22 cellular contexts compared by ENCODE assay signal in the genomic region with DNA sequence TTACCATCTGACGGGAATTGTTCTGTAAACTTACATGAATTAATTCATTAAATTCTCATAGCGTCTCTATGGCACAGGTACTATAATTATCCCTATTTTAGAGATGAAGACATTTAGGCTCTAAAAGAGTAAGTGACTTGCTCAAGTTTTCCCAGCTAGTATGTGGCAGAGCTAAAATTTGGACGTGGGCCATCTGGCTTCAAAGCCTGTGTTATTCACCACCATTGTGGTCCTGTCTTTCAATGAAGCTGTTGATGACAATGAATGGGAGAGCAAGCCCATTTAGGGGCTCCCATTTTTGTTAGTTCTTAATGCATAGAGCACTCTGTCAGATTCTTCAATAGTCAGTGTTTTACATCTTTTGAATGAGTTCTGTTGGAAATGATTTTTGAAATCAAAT.
DNase-seq lines count a peak whose midpoint lies in the region; ATAC-seq and TF ChIP-seq lines count a peak whose summit lies in the region.
"Had no signal": no experiment of that assay in that cellular context is flagged by ENCODE, and none has a peak within 500 bp of the region (broad histone marks: within the 10 kb centered on the region; RNA-seq: fewer than 3 reads in every experiment).

No MANE protein-coding gene starts in this region.

- H3K27me3 ChIP-seq in brain microvascular endothelial cell (replicated peaks): no peaks in the 10 kb centered on the region
- H3K27me3 ChIP-seq: BE2C; BLaER1 treated with 17β-estradiol and CSF1 and Interleukin-3, amounts not matched to agents 10 nM and 100 nM had no signal

- no peak for ATAC-seq in HG03280 (IDR thresholded peaks at IDR 0.05; ENCODE audit: unreplicated experiment)
- ATAC-seq: A549, GM12878 had no signal

- in situ Hi-C loops in brain microvascular endothelial cell (cut with HindIII; ENCODE audit: low pct_ligation_motif_present, low sequenced_read_pairs): no loop called here

- no peak overlapping the region for H3K27ac ChIP-seq in brain microvascular endothelial cell
- H3K27ac ChIP-seq: A549; BLaER1 treated with 17β-estradiol and CSF1 and Interleukin-3, amounts not matched to agents 10 nM and 100 nM; GM23248 had no signal

- no peaks in the 10 kb centered on the region for H3K36me3 ChIP-seq in brain microvascular endothelial cell (replicated peaks)
- H3K36me3 ChIP-seq: BE2C; BLaER1 treated with 17β-estradiol and CSF1 and Interleukin-3, amounts not matched to agents 10 nM and 100 nM had no signal

- DNase-seq in NCI-H345 (lab: John Stamatoyannopoulos, UW): peak; percentile 10
- DNase-seq in NCI-H345 treated with DMSO at 0.1 percent for 48 hours (lab: John Stamatoyannopoulos, UW; ENCODE audit: unreplicated experiment): no peak
- peak; percentile 28 for DNase-seq in NCI-H1105 treated with DMSO at 0.1 percent for 48 hours (lab: John Stamatoyannopoulos, UW)
- DNase-seq in globus pallidus (ENCODE audit: low spot score): peak; percentile 3
- DNase-seq in brain microvascular endothelial cell: no peak
- DNase-seq: 8988T; ACHN; AML-193; BE2C; CD4-positive, alpha-beta T cell; CD8-positive, alpha-beta memory T cell; DMS 273 treated with DMSO at 0.1 percent for 48 hours; DMS79; EL; GDM1; GM23248; H7; HCEC 1CT had no signal

- H3K4me3 ChIP-seq in brain microvascular endothelial cell (ENCODE audit: low read depth, low read length): no peak overlapping the region
- H3K4me3 ChIP-seq: A549; BLaER1 treated with 17β-estradiol and CSF1 and Interleukin-3, amounts not matched to agents 10 nM and 100 nM; GM12878; GM23248 had no signal

- TF ChIP-seq CTCF in brain microvascular endothelial cell (IDR thresholded peaks at IDR 0.05; ENCODE audit: low read depth, low read length, missing control alignments): no peak

Comparison
In these comparisons a context has a peak if more than half of its experiments do, and no peak if none do; other contexts are left out.
1. DNase-seq: peak in NCI-H345 (single experiment), NCI-H1105 treated with DMSO at 0.1 percent for 48 hours (single experiment) and globus pallidus (single experiment); none in NCI-H345 treated with DMSO at 0.1 percent for 48 hours (single experiment) and brain microvascular endothelial cell (single experiment).